ENCODE assay signal across 33 cellular contexts in the genomic region with DNA sequence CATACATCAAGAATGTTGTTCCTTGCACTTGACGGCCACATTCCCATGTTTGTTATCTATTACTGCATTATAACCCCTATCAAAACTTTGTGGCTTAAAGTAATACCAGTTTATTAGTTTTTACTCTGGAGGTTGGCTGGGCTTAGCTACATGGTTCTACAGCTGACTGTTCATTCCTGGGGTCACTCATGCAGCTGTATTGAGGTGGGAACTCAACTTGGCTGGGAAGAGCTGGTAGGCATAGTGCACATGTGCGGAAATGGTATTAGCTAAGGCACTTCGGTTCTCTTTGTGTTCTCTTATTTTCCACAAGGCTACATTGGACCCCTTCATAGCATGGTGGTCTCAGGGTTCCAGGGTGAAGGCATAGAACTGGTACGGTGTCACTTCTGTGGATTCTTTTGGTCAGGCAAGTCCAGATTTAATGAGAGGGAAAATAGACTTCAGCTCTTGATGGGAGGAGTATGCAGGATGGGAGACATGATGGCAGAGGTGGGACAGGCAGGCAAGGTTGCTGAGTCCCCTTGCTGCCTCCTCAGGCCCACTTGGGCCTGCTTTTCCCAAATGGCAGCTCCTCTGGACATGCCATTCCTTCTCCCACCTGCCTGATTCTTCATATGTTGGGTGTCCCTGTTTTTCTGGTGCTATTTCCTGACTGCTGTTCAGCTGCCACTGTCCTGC. TPM values are rescaled to one million over a fixed set of nuclear protein-coding genes. Genes with fewer than 3 reads are reported as not detected.
A peak's percentile ranks its signal among the peaks of the same experiment; 100 is the strongest.
DNase-seq lines count a peak whose midpoint lies in the region; ATAC-seq, FAIRE-seq and TF ChIP-seq lines count a peak whose summit lies in the region.
"Had no signal": no experiment of that assay in that cellular context is flagged by ENCODE, and none has a peak within 500 bp of the region (broad histone marks: within the 10 kb centered on the region; RNA-seq: fewer than 3 reads in every experiment).

No MANE protein-coding gene starts in this region.

- FAIRE-seq in kidney (lab: Jason Lieb, UNC) = no peak
- FAIRE-seq: A549, TTC549 had no signal

- H3K9me3 ChIP-seq in CD4-positive, alpha-beta memory T cell (ENCODE audit: control insufficient read depth in 1 of 2, low read length in 2 of 2) = no peaks in the 10 kb centered on the region
- H3K9me3 ChIP-seq in neural progenitor cell (ENCODE audit: low read depth) = no peaks in the 10 kb centered on the region
- H3K9me3 ChIP-seq in kidney (ENCODE audit: control insufficient read depth in 1 of 2, low read length in 2 of 2) = no peaks in the 10 kb centered on the region
- H3K9me3 ChIP-seq: A549, Caco-2, gastrocnemius medialis, tibial artery had no signal

- H4K20me1 ChIP-seq in neural progenitor cell (ENCODE audit: low read depth) = peaks cover 86% of the 10 kb centered on the region

- POLR2A ChIA-PET in CD4-positive, alpha-beta memory T cell (lab: Charles Lee; ENCODE audit: partially characterized antibody) = interaction anchor here (1.7 kb wide), 1 partner anchor 16 kb away, joined by 5 read pairs; the partner anchor contains the start of gene YDJC

- H3K27ac ChIP-seq in CD4-positive, alpha-beta memory T cell (ENCODE audit: low read depth, low read length) = no peak overlapping the region
- H3K27ac ChIP-seq in VCaP = peak overlapping the region; percentile 53; the same call in 1 of the 2 replicates
- H3K27ac ChIP-seq in neural progenitor cell = no peak overlapping the region
- H3K27ac ChIP-seq in kidney (ENCODE audit: low read depth in 2 of 2, low read length in 2 of 2) = no peak overlapping the region
- H3K27ac ChIP-seq: A549, gastrocnemius medialis, hepatocyte, parathyroid adenoma, tibial artery had no signal

- TF ChIP-seq CTCF in VCaP (conservative IDR thresholded peaks at IDR 0.05) = no peak
- no peak for TF ChIP-seq CTCF in neural progenitor cell (IDR thresholded peaks at IDR 0.05)
- TF ChIP-seq CTCF in kidney (IDR thresholded peaks at IDR 0.05; ENCODE audit: borderline replicate concordance, extremely low read depth, insufficient read depth) = no peak

- H3K4me2 ChIP-seq in neural progenitor cell = no peak overlapping the region
- H3K4me2 ChIP-seq: A549, hepatocyte had no signal

- no peaks in the 10 kb centered on the region for H3K27me3 Mint-ChIP-seq in activated T-cell treated with anti-CD3 and anti-CD28 coated beads, Interleukin-2, amount 50 U/mL, for 24 hours
- no peaks in the 10 kb centered on the region for H3K27me3 Mint-ChIP-seq in activated T-cell treated with anti-CD3 and anti-CD28 coated beads, Interleukin-2, amount 50 U/mL, for 72 hours (ENCODE audit: low read depth)
- H3K27me3 Mint-ChIP-seq in CD4-positive, alpha-beta memory T cell = no peaks in the 10 kb centered on the region
- peaks cover 3% of the 10 kb centered on the region for H3K27me3 Mint-ChIP-seq in neural progenitor cell (ENCODE audit: insufficient read depth, low read depth)

- H3K4me3 ChIP-seq in CD4-positive, alpha-beta memory T cell (ENCODE audit: low read length in 2 of 2) = no peak overlapping the region
- H3K4me3 ChIP-seq in neural progenitor cell = no peak overlapping the region
- no peak overlapping the region for H3K4me3 ChIP-seq in kidney (ENCODE audit: low read length in 2 of 2)
- H3K4me3 ChIP-seq: A549, gastrocnemius medialis, hepatocyte, lung, tibial artery had no signal

- no peak overlapping the region for H3K9ac ChIP-seq in neural progenitor cell
- no peak overlapping the region for H3K9ac ChIP-seq in kidney (ENCODE audit: low read length in 2 of 2)
- H3K9ac ChIP-seq: parathyroid adenoma had no signal

- no peaks in the 10 kb centered on the region for H3K27me3 ChIP-seq in CD4-positive, alpha-beta memory T cell (ENCODE audit: insufficient read depth, low read length)
- no peaks in the 10 kb centered on the region for H3K27me3 ChIP-seq in neural progenitor cell
- H3K27me3 ChIP-seq: gastrocnemius medialis, hepatocyte, tibial artery had no signal

- H3K9me3 Mint-ChIP-seq in activated T-cell treated with anti-CD3 and anti-CD28 coated beads, Interleukin-2, amount 50 U/mL, for 24 hours = no peaks in the 10 kb centered on the region
- H3K9me3 Mint-ChIP-seq in activated T-cell treated with anti-CD3 and anti-CD28 coated beads, Interleukin-2, amount 50 U/mL, for 72 hours = no peaks in the 10 kb centered on the region
- no peaks in the 10 kb centered on the region for H3K9me3 Mint-ChIP-seq in CD4-positive, alpha-beta memory T cell
- no peaks in the 10 kb centered on the region for H3K9me3 Mint-ChIP-seq in neural progenitor cell
- H3K9me3 Mint-ChIP-seq: activated T-cell treated with anti-CD3 and anti-CD28 coated beads, Interleukin-2, amount 50 U/mL, for 4 hours; neural crest cell; T-helper 1 cell treated with Interleukin-12 subunit alpha and Interleukin-12 subunit beta and Interleukin-4 antibody, amounts not matched to agents 30 μg/mL and 1 μg/mL, for 36 hours had no signal

- H3K4me1 ChIP-seq in CD4-positive, alpha-beta memory T cell (ENCODE audit: insufficient read depth, low read length) = no peaks in the 10 kb centered on the region
- H3K4me1 ChIP-seq in neural progenitor cell (no peaks in the 10 kb centered on the region), kidney (ENCODE audit: control insufficient read depth in 1 of 2, insufficient read depth in 1 of 2, low read depth in 1 of 2, low read length in 2 of 2) (peaks cover 0 to 2% of the 10 kb centered on the region in 2 donors)
- H3K4me1 ChIP-seq: A549, gastrocnemius medialis, parathyroid adenoma, tibial artery had no signal

- H3K4me3 Mint-ChIP-seq in activated T-cell treated with anti-CD3 and anti-CD28 coated beads, Interleukin-2, amount 50 U/mL, for 24 hours = no peak overlapping the region
- no peak overlapping the region for H3K4me3 Mint-ChIP-seq in activated T-cell treated with anti-CD3 and anti-CD28 coated beads, Interleukin-2, amount 50 U/mL, for 72 hours
- H3K4me3 Mint-ChIP-seq in CD4-positive, alpha-beta memory T cell = no peak overlapping the region
- no peak overlapping the region for H3K4me3 Mint-ChIP-seq in neural progenitor cell
- H3K4me3 Mint-ChIP-seq: activated T-cell treated with anti-CD3 and anti-CD28 coated beads, Interleukin-2, amount 50 U/mL, for 4 hours; neural crest cell; T-helper 1 cell treated with Interleukin-12 subunit alpha and Interleukin-12 subunit beta and Interleukin-4 antibody, amounts not matched to agents 30 μg/mL and 1 μg/mL, for 36 hours had no signal

- H3K4me1 Mint-ChIP-seq in activated T-cell treated with anti-CD3 and anti-CD28 coated beads, Interleukin-2, amount 50 U/mL, for 24 hours (ENCODE audit: low read depth) = peaks cover 21% of the 10 kb centered on the region
- H3K4me1 Mint-ChIP-seq in activated T-cell treated with anti-CD3 and anti-CD28 coated beads, Interleukin-2, amount 50 U/mL, for 72 hours (ENCODE audit: low read depth) = peaks cover 17% of the 10 kb centered on the region
- H3K4me1 Mint-ChIP-seq in CD4-positive, alpha-beta memory T cell = peaks cover 10 to 45% (median 21%) of the 10 kb centered on the region in 4 donors
- no peaks in the 10 kb centered on the region for H3K4me1 Mint-ChIP-seq in neural progenitor cell
- H3K4me1 Mint-ChIP-seq: neural crest cell had no signal

- H3K36me3 ChIP-seq in CD4-positive, alpha-beta memory T cell (ENCODE audit: insufficient read depth, low read length) = peaks cover 33% of the 10 kb centered on the region
- H3K36me3 ChIP-seq in neural progenitor cell (no peaks in the 10 kb centered on the region), kidney (ENCODE audit: control insufficient read depth in 1 of 2, insufficient read depth in 2 of 2, low read length in 2 of 2) (peaks cover 11 to 22% of the 10 kb centered on the region in 2 donors)

- peaks cover 82% of the 10 kb centered on the region for H3K79me2 ChIP-seq in neural progenitor cell (ENCODE audit: low read depth)

- ATAC-seq in activated T-cell treated with anti-CD3 and anti-CD28 coated beads, Interleukin-2, amount 50 U/mL, for 72 hours (replicated peaks in 1 of 2) = no peak
- no peak for ATAC-seq in left cardiac atrium
- ATAC-seq: A549; activated T-cell treated with anti-CD3 and anti-CD28 coated beads, Interleukin-2, amount 50 U/mL, for 4 hours; gastrocnemius medialis; SK-N-SH treated with all-trans-retinoic acid at 6 μM for 48 hours had no signal

- peak overlapping the region; percentile 72 for H3K27ac Mint-ChIP-seq in activated T-cell treated with anti-CD3 and anti-CD28 coated beads, Interleukin-2, amount 50 U/mL, for 24 hours
- H3K27ac Mint-ChIP-seq in activated T-cell treated with anti-CD3 and anti-CD28 coated beads, Interleukin-2, amount 50 U/mL, for 72 hours = no peak overlapping the region
- peak overlapping the region in 5 of 7 donors; percentile 47 to 87 (median 66) for H3K27ac Mint-ChIP-seq in CD4-positive, alpha-beta memory T cell
- peak overlapping the region; percentile 13 for H3K27ac Mint-ChIP-seq in neural progenitor cell
- H3K27ac Mint-ChIP-seq: T-helper 1 cell treated with Interleukin-12 subunit alpha and Interleukin-12 subunit beta and Interleukin-4 antibody, amounts not matched to agents 30 μg/mL and 1 μg/mL, for 36 hours had no signal

- peaks cover 75% of the 10 kb centered on the region for H3K36me3 Mint-ChIP-seq in activated T-cell treated with anti-CD3 and anti-CD28 coated beads, Interleukin-2, amount 50 U/mL, for 24 hours (ENCODE audit: low read depth)
- H3K36me3 Mint-ChIP-seq in activated T-cell treated with anti-CD3 and anti-CD28 coated beads, Interleukin-2, amount 50 U/mL, for 72 hours (ENCODE audit: insufficient read depth in 2 of 2) = peaks cover 6 to 15% of the 10 kb centered on the region in 2 donors
- peaks cover 6 to 49% of the 10 kb centered on the region in 2 donors for H3K36me3 Mint-ChIP-seq in CD4-positive, alpha-beta memory T cell
- peaks cover 23% of the 10 kb centered on the region for H3K36me3 Mint-ChIP-seq in neural progenitor cell

- CTCF ChIA-PET in CD4-positive, alpha-beta memory T cell (lab: Charles Lee; ENCODE audit: partially characterized antibody) = interaction anchor here (1.1 to 4.5 kb wide), 4 partner anchors 12 to 33 kb away, joined by 4 to 13 read pairs (median 6); no protein-coding TSS in a partner anchor

- no peaks in the 10 kb centered on the region for H3F3A ChIP-seq in neural progenitor cell (ENCODE audit: low read depth)

- no peak overlapping the region for H2AFZ ChIP-seq in neural progenitor cell (replicated peaks)
- H2AFZ ChIP-seq: hepatocyte, parathyroid adenoma had no signal

- intact Hi-C loops in CD4-positive, alpha-beta memory T cell (cut with micrococcal nuclease) = no loop called here
- intact Hi-C loops in left cardiac atrium (cut with DNase I) (no loop called here), kidney (cut with DNase I) (no loop called here)

- no peak for DNase-seq in activated T-cell treated with anti-CD3 and anti-CD28 coated beads, Interleukin-2, amount 50 U/mL, for 24 hours
- no peak for DNase-seq in activated T-cell treated with anti-CD3 and anti-CD28 coated beads, Interleukin-2, amount 50 U/mL, for 72 hours
- DNase-seq in CD4-positive, alpha-beta memory T cell = no peak
- no peak for DNase-seq in neural progenitor cell (ENCODE audit: low spot score)
- DNase-seq in left cardiac atrium = no peak
- no peak for DNase-seq in stimulated activated CD4-positive, alpha-beta T cell treated with anti-CD3 and anti-CD28 coated beads, Interleukin-15, amount 100 ng/mL, for 24 hours
- no peak for DNase-seq in kidney
- DNase-seq: activated CD4-positive, alpha-beta T cell treated with anti-CD3 and anti-CD28 coated beads for 4 hours; activated naive CD4-positive, alpha-beta T cell; activated T-cell treated with anti-CD3 and anti-CD28 coated beads, Interleukin-2, amount 50 U/mL, for 4 hours; amygdala; Caco-2; DMS79; gastrocnemius medialis; GDM1; Karpas-422; NCI-H1417; NCI-H2029 treated with DMSO at 0.1 percent for 48 hours; NCI-H226; NCI-H526 treated with DMSO at 0.1 percent for 48 hours; NK-92 treated with Interleukin-12 subunit alpha and Interleukin-12 subunit beta, amount 100 ng/mL, for 24 hours; Right ventricle myocardium superior; stimulated activated CD4-positive, alpha-beta T cell treated with anti-CD3 and anti-CD28 coated beads, Interleukin-2, amount 100 ng/mL, for 24 hours; tibial artery had no signal

RNA-seq across cellular contexts. Expression of gene YDJC, which starts 16.1 kb away (rescaled TPM):
- 10 to 100 TPM; 39.7 to 48.8 TPM for total RNA-seq in activated T-cell treated with anti-CD3 and anti-CD28 coated beads, Interleukin-2, amount 50 U/mL, for 72 hours
- total RNA-seq in CD4-positive, alpha-beta memory T cell = 10 to 100 TPM; 45.7 to 46.0 TPM
- 10 to 100 TPM; 47.5 to 52.8 TPM for polyA plus RNA-seq in CD4-positive, alpha-beta memory T cell
- total RNA-seq in neural progenitor cell (ENCODE audit: low replicate concordance) (4.8 and 23.4 TPM in 2 replicates), left cardiac atrium (1 to 10 TPM; 5.7 to 6.4 TPM), kidney (24.7 TPM)
- polyA plus RNA-seq in kidney (ENCODE audit: insufficient read depth, low read depth, low replicate concordance) = 28.2 TPM

RNA-seq across cellular contexts. Expression of gene CCDC116, which starts 18.9 kb away (rescaled TPM):
- total RNA-seq in activated T-cell treated with anti-CD3 and anti-CD28 coated beads, Interleukin-2, amount 50 U/mL, for 72 hours = under 1 TPM; 0.22 to 0.51 TPM
- under 1 TPM; 0.19 to 0.29 TPM for total RNA-seq in CD4-positive, alpha-beta memory T cell
- not detected for polyA plus RNA-seq in CD4-positive, alpha-beta memory T cell
- total RNA-seq in neural progenitor cell (ENCODE audit: low replicate concordance) = 0.15 TPM in 1 of 2 replicates, not detected in the other
- under 1 TPM; 0.18 to 0.44 TPM for total RNA-seq in left cardiac atrium
- 0.22 TPM for total RNA-seq in kidney
- polyA plus RNA-seq in kidney (ENCODE audit: insufficient read depth, low read depth, low replicate concordance) = 0.22 TPM
- total RNA-seq: Caco-2 had no signal

RNA-seq across cellular contexts. Expression of gene SDF2L1, which starts 28.4 kb away (rescaled TPM):
- 10 to 100 TPM; 22.8 to 29.9 TPM for total RNA-seq in activated T-cell treated with anti-CD3 and anti-CD28 coated beads, Interleukin-2, amount 50 U/mL, for 72 hours
- 10 to 100 TPM; 39.6 to 44.3 TPM for total RNA-seq in CD4-positive, alpha-beta memory T cell
- polyA plus RNA-seq in CD4-positive, alpha-beta memory T cell = 10 to 100 TPM; 78.0 to 99.1 TPM
- total RNA-seq in neural progenitor cell (ENCODE audit: low replicate concordance) (4.3 and 16.6 TPM in 2 replicates), left cardiac atrium (10 to 100 TPM; 38.7 to 44.3 TPM), kidney (56.1 TPM)
- 79.6 TPM for polyA plus RNA-seq in kidney (ENCODE audit: insufficient read depth, low read depth, low replicate concordance)

RNA-seq across cellular contexts. Expression of gene UBE2L3, which starts 46.2 kb away (rescaled TPM):
- total RNA-seq in activated T-cell treated with anti-CD3 and anti-CD28 coated beads, Interleukin-2, amount 50 U/mL, for 72 hours = 10 to 100 TPM; 42.7 to 43.5 TPM
- 10 to 100 TPM; 39.2 to 39.3 TPM for total RNA-seq in CD4-positive, alpha-beta memory T cell
- polyA plus RNA-seq in CD4-positive, alpha-beta memory T cell = 100 to 1,000 TPM; 104 to 116 TPM
- total RNA-seq in neural progenitor cell (ENCODE audit: low replicate concordance) (51.9 and 61.2 TPM in 2 replicates), left cardiac atrium (10 to 100 TPM; 40.1 to 42.3 TPM), kidney (45.8 TPM)
- polyA plus RNA-seq in kidney (ENCODE audit: insufficient read depth, low read depth, low replicate concordance) = 70.0 TPM

RNA-seq across cellular contexts. Expression of gene PPIL2, which starts 52.1 kb away (rescaled TPM):
- 10 to 100 TPM; 36.4 to 39.5 TPM for total RNA-seq in activated T-cell treated with anti-CD3 and anti-CD28 coated beads, Interleukin-2, amount 50 U/mL, for 72 hours
- total RNA-seq in CD4-positive, alpha-beta memory T cell = 10 to 100 TPM; 75.5 to 81.4 TPM
- 10 to 100 TPM; 12.0 to 38.9 TPM for polyA plus RNA-seq in CD4-positive, alpha-beta memory T cell
- total RNA-seq in neural progenitor cell (ENCODE audit: low replicate concordance) (14.3 and 28.3 TPM in 2 replicates), left cardiac atrium (10 to 100 TPM; 21.0 to 23.2 TPM), kidney (46.9 TPM)
- 31.6 TPM for polyA plus RNA-seq in kidney (ENCODE audit: insufficient read depth, low read depth, low replicate concordance)
